10 cellular contexts compared by ENCODE assay signal in genomic region chr17:8188408-8188839, GRCh38. TPM values are rescaled to one million over a fixed set of nuclear protein-coding genes. Genes with fewer than 3 reads are reported as not detected.
DNase-seq lines count a peak whose midpoint lies in the region; ATAC-seq and TF ChIP-seq lines count a peak whose summit lies in the region.
"Had no signal": no experiment of that assay in that cellular context is flagged by ENCODE, and none has a peak within 500 bp of the region (broad histone marks: within the 10 kb centered on the region; RNA-seq: fewer than 3 reads in every experiment).

No MANE protein-coding gene starts in this region.

- DNase-seq in AG04449 (ENCODE audit: low read depth, low spot score): no peak
- no peak for DNase-seq in breast epithelium (ENCODE audit: low spot score in 2 of 2)
- DNase-seq in stimulated activated CD4-positive, alpha-beta T cell treated with anti-CD3 and anti-CD28 coated beads, Interleukin-4, amount 100 ng/mL, for 24 hours: no peak
- no peak for DNase-seq in GM10266 (ENCODE audit: extremely low spot score)
- DNase-seq: NCI-H2171 treated with DMSO at 0.1 percent for 48 hours had no signal

- peaks cover 13% of the 10 kb centered on the region for H3K4me1 ChIP-seq in HEK293 (ENCODE audit: control insufficient read depth, insufficient read depth, low read length)
- peaks cover 0 to 10% of the 10 kb centered on the region in 2 donors for H3K4me1 ChIP-seq in breast epithelium
- H3K4me1 ChIP-seq in mesodermal cell (ENCODE audit: control insufficient read depth, insufficient read depth, low read length, poor library complexity, severe bottlenecking): peaks cover 21% of the 10 kb centered on the region

- CTCF ChIA-PET in AG04449 (lab: Yijun Ruan, JAX) (interaction anchor here (0.8 to 3.0 kb wide), 11 partner anchors 11 to 111 kb away, joined by 3 to 16 read pairs (median 5); no protein-coding TSS in a partner anchor), HEK293 (lab: Yijun Ruan, JAX) (interaction anchor here (0.6 to 1.9 kb wide), 10 partner anchors 20 to 112 kb away, joined by 3 to 12 read pairs (median 4); partner anchors contain the start of genes ALOXE3 and AURKB)

- H3K36me3 ChIP-seq in HEK293 (ENCODE audit: control insufficient read depth in 2 of 2, insufficient read depth in 1 of 2, low read length in 2 of 2): no peaks in the 10 kb centered on the region
- no peaks in the 10 kb centered on the region for H3K36me3 ChIP-seq in breast epithelium
- no peaks in the 10 kb centered on the region for H3K36me3 ChIP-seq in mesodermal cell (ENCODE audit: control insufficient read depth, insufficient read depth, low read length)

- peak overlapping the region; percentile 75 for H3K27ac ChIP-seq in HEK293 (ENCODE audit: extremely low read depth, low read depth, low read length)
- H3K27ac ChIP-seq in breast epithelium: peak overlapping the region; percentile 94 to 96
- H3K27ac ChIP-seq in mesodermal cell (ENCODE audit: low read depth, low read length, severe bottlenecking): peak overlapping the region; percentile 65

- intact Hi-C loops in breast epithelium (cut with DNase I; ENCODE audit: low total_unique reads): loop anchor here (5.0 kb wide), 1 partner anchor 34 kb away; no protein-coding TSS in a partner anchor

- H3K27me3 ChIP-seq in breast epithelium: no peaks in the 10 kb centered on the region

- 57 to 72% methylated on average over 2 to 4 of the region's 9 CpGs for WGBS in mesodermal cell (ENCODE audit: insufficient coverage in 2 of 2), 2 experiments

- no peak for TF ChIP-seq CTCF in AG04449 (IDR thresholded peaks at IDR 0.05; ENCODE audit: insufficient read depth, low read length, missing control alignments)
- TF ChIP-seq CTCF in HEK293 (tag by site-specific recombination; IDR thresholded peaks at IDR 0.05): no peak
- TF ChIP-seq CTCF in breast epithelium (IDR thresholded peaks at IDR 0.05): no peak
- no peak for TF ChIP-seq CTCF in GM10266 (IDR thresholded peaks at IDR 0.05; ENCODE audit: control insufficient read depth, insufficient read depth, low read depth, missing control alignments)

- H3K4me3 ChIP-seq in AG04449 (ENCODE audit: low read depth, low read length) (peak overlapping the region; percentile 79), HEK293 (ENCODE audit: low read depth, low read length) (peak overlapping the region; percentile 75), breast epithelium (peak overlapping the region; percentile 68 to 93 (median 91)), mesodermal cell (ENCODE audit: extremely low read depth, insufficient read depth, low read length, poor library complexity, severe bottlenecking) (peak overlapping the region; percentile 85)

- H3K9me3 ChIP-seq in HEK293 (ENCODE audit: control insufficient read depth, insufficient read depth, low read depth, low read length): no peaks in the 10 kb centered on the region
- no peaks in the 10 kb centered on the region for H3K9me3 ChIP-seq in breast epithelium
- no peaks in the 10 kb centered on the region for H3K9me3 ChIP-seq in mesodermal cell (ENCODE audit: control insufficient read depth, low read length)

- no peak for TF ChIP-seq POLR2A in breast epithelium (IDR thresholded peaks at IDR 0.05)

- POLR2A ChIA-PET in AG04449 (lab: Yijun Ruan, JAX): interaction anchor here (0.6 to 3.7 kb wide), 5 partner anchors 15 to 616 kb away, joined by 3 to 29 read pairs (median 6); partner anchors contain the start of gene CTC1
- POLR2A ChIA-PET in HEK293 (lab: Yijun Ruan, JAX): interaction anchor here (0.8 to 13.9 kb wide), 8 partner anchors 15 to 128 kb away, joined by 3 to 394 read pairs (median 16); partner anchors contain the start of genes AURKB, CTC1, PFAS and SLC25A35

- no peak for ATAC-seq in GM21619 (IDR thresholded peaks at IDR 0.05; ENCODE audit: unreplicated experiment)
- ATAC-seq in HG02610 (IDR thresholded peaks at IDR 0.05; ENCODE audit: unreplicated experiment): no peak

TF ChIP-seq in HEK293, 187 proteins besides CTCF, POLR2A, EP300 and RAD21:
- 0 out of 2 replicates have a peak, but pooled peaks have one; percentile 52 for TF ChIP-seq IKZF3 (tag by site-specific recombination; IDR thresholded peaks at IDR 0.05)
- 0 out of 2 replicates have a peak, but pooled peaks have one; percentile 82 for TF ChIP-seq SCRT2 (tag by site-specific recombination; IDR thresholded peaks at IDR 0.05)
- TF ChIP-seq ZNF366 (tag by site-specific recombination; conservative IDR thresholded peaks at IDR 0.05): no peak

RNA-seq across cellular contexts. Expression of gene BORCS6, which starts 1.6 kb away (rescaled TPM):
- 10 to 100 TPM in 2 of 3 donors, 1 to 10 TPM in 1; 8.5 to 11.5 (median 10.8) TPM for total RNA-seq in breast epithelium
- 5.8 TPM for polyA plus RNA-seq in mesodermal cell (2013, experiment 1 of 2)
- 4.4 TPM for polyA plus RNA-seq in mesodermal cell (2013, experiment 2 of 2)

RNA-seq across cellular contexts. Expression of gene TMEM107, which starts 12.2 kb away (rescaled TPM):
- total RNA-seq in breast epithelium: 10 to 100 TPM; 15.7 to 83.1 (median 41.0) TPM
- 36.8 TPM for polyA plus RNA-seq in mesodermal cell (2013, experiment 1 of 2)
- 40.6 TPM for polyA plus RNA-seq in mesodermal cell (2013, experiment 2 of 2)

RNA-seq across cellular contexts. Expression of gene AURKB, which starts 22.0 kb away (rescaled TPM):
- 1 to 10 TPM in 2 of 3 donors, under 1 TPM in 1; 0.44 to 3.8 (median 1.6) TPM for total RNA-seq in breast epithelium
- polyA plus RNA-seq in mesodermal cell (2013, experiment 1 of 2): 109 TPM
- polyA plus RNA-seq in mesodermal cell (2013, experiment 2 of 2): 103 TPM
- polyA plus RNA-seq: aorta had no signal

RNA-seq across cellular contexts. Expression of gene VAMP2, which starts 25.7 kb away (rescaled TPM):
- total RNA-seq in breast epithelium: 10 to 100 TPM; 21.8 to 30.2 (median 28.1) TPM
- 30.2 TPM for polyA plus RNA-seq in mesodermal cell (2013, experiment 1 of 2)
- 27.0 TPM for polyA plus RNA-seq in mesodermal cell (2013, experiment 2 of 2)

RNA-seq across cellular contexts. Expression of gene PER1, which starts 36.2 kb away (rescaled TPM):
- 100 to 1,000 TPM in 2 of 3 donors, 10 to 100 TPM in 1; 97.3 to 167 (median 115) TPM for total RNA-seq in breast epithelium
- 34.6 TPM for polyA plus RNA-seq in mesodermal cell (2013, experiment 1 of 2)
- polyA plus RNA-seq in mesodermal cell (2013, experiment 2 of 2): 26.0 TPM
